Comparison of ENCODE assay signal across 8 cellular contexts in genomic region chr10:32042730-32043129, GRCh38. TPM values are rescaled to one million over a fixed set of nuclear protein-coding genes. Genes with fewer than 3 reads are reported as not detected.
DNase-seq lines count a peak whose midpoint lies in the region; ATAC-seq, FAIRE-seq and TF ChIP-seq lines count a peak whose summit lies in the region.
"Not testable (repeated sequence)": the region's sequence is repeated elsewhere in the genome, so short reads cannot be mapped to it uniquely, and the experiment has no call there.

No MANE protein-coding gene starts in this region.

- peak; percentile 47 for DNase-seq in AG08396 (ENCODE audit: low spot score)
- not testable (repeated sequence) for DNase-seq in GM18507 (ENCODE audit: extremely low spot score, insufficient read length, low read depth); RWPE2 (ENCODE audit: low spot score); activated T-cell treated with anti-CD3 and anti-CD28 coated beads, Interleukin-2, amount 50 U/mL, for 4 hours; mesenchymal stem cell
- DNase-seq in brain microvascular endothelial cell: peak; percentile 58
- peak; percentile 15 for DNase-seq in fibroblast of pulmonary artery (ENCODE audit: low read depth)

- WGBS in mesenchymal stem cell: 87% methylated on average over 7 of the region's 8 CpGs

- peaks cover 73% of the 10 kb centered on the region for H3K4me1 Mint-ChIP-seq in activated T-cell treated with anti-CD3 and anti-CD28 coated beads, Interleukin-2, amount 50 U/mL, for 4 hours (ENCODE audit: low read depth)
- H3K4me1 Mint-ChIP-seq in stimulated activated memory B cell treated with anti-CD40 and anti-IgM and Interleukin-4, amounts not matched to agents 10 μg/mL and 1 μg/mL and 100 μg/mL, for 72 hours: peaks cover 48% of the 10 kb centered on the region

- not testable (repeated sequence) for H3K79me1 ChIP-seq in mesenchymal stem cell (replicated peaks; ENCODE audit: low read length, poor library complexity, severe bottlenecking)

- H3K23ac ChIP-seq in mesenchymal stem cell (ENCODE audit: low read length in 2 of 2): not testable (repeated sequence)

- H3K27ac ChIP-seq in RWPE2 (ENCODE audit: poor library complexity, severe bottlenecking): peak overlapping the region; percentile 3
- peak overlapping the region; percentile 68 for H3K27ac ChIP-seq in brain microvascular endothelial cell
- H3K27ac ChIP-seq in mesenchymal stem cell (ENCODE audit: low read length, poor library complexity, severe bottlenecking): not testable (repeated sequence)

- not testable (repeated sequence) for H3K4ac ChIP-seq in mesenchymal stem cell (ENCODE audit: low read depth in 1 of 2, low read length in 2 of 2)

- H3K27me3 ChIP-seq in RWPE2 (ENCODE audit: insufficient read depth, poor library complexity, severe bottlenecking); brain microvascular endothelial cell (replicated peaks); mesenchymal stem cell (ENCODE audit: control insufficient read depth in 1 of 2, insufficient read depth in 1 of 2, low read length in 2 of 2): not testable (repeated sequence)

- H3K4me3 ChIP-seq in RWPE2 (ENCODE audit: severe bottlenecking); brain microvascular endothelial cell (ENCODE audit: low read depth, low read length); fibroblast of pulmonary artery (replicated peaks; ENCODE audit: low read depth, low read length); mesenchymal stem cell (ENCODE audit: insufficient read depth in 1 of 2, low read depth in 1 of 2, low read length in 2 of 2): not testable (repeated sequence)

- H2BK15ac ChIP-seq in mesenchymal stem cell (ENCODE audit: low read depth, poor library complexity, severe bottlenecking): not testable (repeated sequence)

- H2AK5ac ChIP-seq in mesenchymal stem cell (ENCODE audit: low read length, severe bottlenecking): not testable (repeated sequence)

- not testable (repeated sequence) for TF ChIP-seq CTCF in RWPE2 (IDR thresholded peaks at IDR 0.05; ENCODE audit: poor library complexity, severe bottlenecking); brain microvascular endothelial cell (IDR thresholded peaks at IDR 0.05; ENCODE audit: low read depth, low read length, missing control alignments); fibroblast of pulmonary artery (IDR thresholded peaks at IDR 0.05; ENCODE audit: low read length, missing control alignments)

- H2BK5ac ChIP-seq in mesenchymal stem cell (ENCODE audit: low read depth, low read length, poor library complexity, severe bottlenecking): not testable (repeated sequence)

- H3K4me2 ChIP-seq in mesenchymal stem cell (ENCODE audit: low read length, poor library complexity, severe bottlenecking): not testable (repeated sequence)

- H3K14ac ChIP-seq in mesenchymal stem cell (ENCODE audit: low read length in 2 of 2): not testable (repeated sequence)

- H3K36me3 ChIP-seq in RWPE2 (ENCODE audit: low read depth) (peaks cover 85% of the 10 kb centered on the region), brain microvascular endothelial cell (replicated peaks) (peaks cover 31% of the 10 kb centered on the region), mesenchymal stem cell (ENCODE audit: control insufficient read depth in 1 of 2, insufficient read depth in 2 of 2, low read depth in 1 of 2, low read length in 2 of 2) (peaks cover 4 to 91% of the 10 kb centered on the region in 2 experiments)

- H3K4me1 ChIP-seq in RWPE2 (ENCODE audit: insufficient read depth, poor library complexity, severe bottlenecking); mesenchymal stem cell (ENCODE audit: control insufficient read depth, insufficient read depth, low read depth, low read length): not testable (repeated sequence)

- not testable (repeated sequence) for H3K9me3 Mint-ChIP-seq in activated T-cell treated with anti-CD3 and anti-CD28 coated beads, Interleukin-2, amount 50 U/mL, for 4 hours; stimulated activated memory B cell treated with anti-CD40 and anti-IgM and Interleukin-4, amounts not matched to agents 10 μg/mL and 1 μg/mL and 100 μg/mL, for 72 hours

- not testable (repeated sequence) for H2AFZ ChIP-seq in mesenchymal stem cell (ENCODE audit: low read depth, low read length)

- peak overlapping the region; percentile 71 for H3K9ac ChIP-seq in mesenchymal stem cell (ENCODE audit: low read length)

- ATAC-seq in RWPE2 (ENCODE audit: low read depth): peak; percentile 55
- peak; percentile 30 to 67 for ATAC-seq in activated T-cell treated with anti-CD3 and anti-CD28 coated beads, Interleukin-2, amount 50 U/mL, for 4 hours
- ATAC-seq in stimulated activated memory B cell treated with anti-CD40 and anti-IgM and Interleukin-4, amounts not matched to agents 10 μg/mL and 1 μg/mL and 100 μg/mL, for 72 hours: not testable (repeated sequence)

- H3K27ac Mint-ChIP-seq in stimulated activated memory B cell treated with anti-CD40 and anti-IgM and Interleukin-4, amounts not matched to agents 10 μg/mL and 1 μg/mL and 100 μg/mL, for 72 hours: peak overlapping the region; percentile 11

- not testable (repeated sequence) for H3K18ac ChIP-seq in mesenchymal stem cell (ENCODE audit: low read depth in 1 of 2, low read length in 2 of 2)

- H4K8ac ChIP-seq in mesenchymal stem cell (ENCODE audit: low read length): not testable (repeated sequence)

- H2BK12ac ChIP-seq in mesenchymal stem cell (ENCODE audit: low read length in 2 of 2): not testable (repeated sequence)

- H2BK120ac ChIP-seq in mesenchymal stem cell (ENCODE audit: low read depth, low read length): not testable (repeated sequence)

- not testable (repeated sequence) for H3K9me3 ChIP-seq in RWPE2 (ENCODE audit: severe bottlenecking); mesenchymal stem cell (ENCODE audit: control insufficient read depth, low read length)

- peak; percentile 35 for FAIRE-seq in GM18507 (lab: Jason Lieb, UNC)

- not testable (repeated sequence) for H3K27me3 Mint-ChIP-seq in activated T-cell treated with anti-CD3 and anti-CD28 coated beads, Interleukin-2, amount 50 U/mL, for 4 hours (ENCODE audit: low read depth); stimulated activated memory B cell treated with anti-CD40 and anti-IgM and Interleukin-4, amounts not matched to agents 10 μg/mL and 1 μg/mL and 100 μg/mL, for 72 hours

- H3K36me3 Mint-ChIP-seq in activated T-cell treated with anti-CD3 and anti-CD28 coated beads, Interleukin-2, amount 50 U/mL, for 4 hours (ENCODE audit: insufficient read depth): peaks cover 50% of the 10 kb centered on the region
- peaks cover 61% of the 10 kb centered on the region for H3K36me3 Mint-ChIP-seq in stimulated activated memory B cell treated with anti-CD40 and anti-IgM and Interleukin-4, amounts not matched to agents 10 μg/mL and 1 μg/mL and 100 μg/mL, for 72 hours

- H4K91ac ChIP-seq in mesenchymal stem cell (ENCODE audit: low read length): not testable (repeated sequence)

- H3K4me3 Mint-ChIP-seq in activated T-cell treated with anti-CD3 and anti-CD28 coated beads, Interleukin-2, amount 50 U/mL, for 4 hours: peak overlapping the region; percentile 45
- not testable (repeated sequence) for H3K4me3 Mint-ChIP-seq in stimulated activated memory B cell treated with anti-CD40 and anti-IgM and Interleukin-4, amounts not matched to agents 10 μg/mL and 1 μg/mL and 100 μg/mL, for 72 hours

- in situ Hi-C loops in brain microvascular endothelial cell (cut with HindIII; ENCODE audit: low pct_ligation_motif_present, low sequenced_read_pairs): not testable (repeated sequence)

RNA-seq across cellular contexts. Expression of gene KIF5B, which starts 13.5 kb away (rescaled TPM):
- 10 to 100 TPM; 79.1 to 89.8 (median 81.9) TPM for total RNA-seq in activated T-cell treated with anti-CD3 and anti-CD28 coated beads, Interleukin-2, amount 50 U/mL, for 4 hours
- 87.3 TPM for polyA plus RNA-seq in mesenchymal stem cell (2013, experiment 1 of 2)
- polyA plus RNA-seq in mesenchymal stem cell (2013, experiment 2 of 2): 89.5 TPM
